ENCODE assay signal across 10 cellular contexts in the genomic region with DNA sequence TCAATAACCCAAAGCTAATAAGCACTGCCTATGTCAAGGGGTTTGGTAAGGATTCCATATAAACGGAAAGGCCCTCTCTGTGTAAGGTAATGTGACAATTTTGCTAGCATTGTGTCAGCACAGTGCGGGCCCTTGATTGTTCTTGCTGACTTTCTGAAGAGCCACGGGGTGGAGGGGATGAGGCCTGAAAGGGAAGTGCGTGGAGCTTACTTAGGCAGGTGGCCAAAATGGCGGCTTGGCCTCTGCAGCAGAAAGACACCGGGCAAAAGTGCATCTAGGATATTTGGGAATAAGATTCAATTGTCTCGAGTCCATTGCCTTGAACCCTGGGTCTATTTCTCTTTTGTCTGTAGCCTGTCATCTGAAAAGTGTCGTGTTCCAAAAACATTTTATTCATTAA.
DNase-seq lines count a peak whose midpoint lies in the region; ATAC-seq and TF ChIP-seq lines count a peak whose summit lies in the region.
"Had no signal": no experiment of that assay in that cellular context is flagged by ENCODE, and none has a peak within 500 bp of the region (broad histone marks: within the 10 kb centered on the region; RNA-seq: fewer than 3 reads in every experiment).

No MANE protein-coding gene starts in this region.

- peak overlapping the region; percentile 79 to 84 (median 80) for H3K27ac ChIP-seq in esophagus muscularis mucosa (replicated peaks in 1 of 4)

- H3K4me3 ChIP-seq in esophagus muscularis mucosa (peak overlapping the region in 2 of 4 donors; percentile 1 to 2), MG63 (no peak overlapping the region)

- no peaks in the 10 kb centered on the region for H3K36me3 Mint-ChIP-seq in neural crest cell (ENCODE audit: low read depth)
- H3K36me3 Mint-ChIP-seq in activated T-helper 2 cell treated with anti-CD3 and anti-CD28 coated beads, Interferon-gamma antibody, Interleukin-2, Interleukin-4, amounts not matched to agents 10 μg/mL and 5 μg/mL and 100 μg/mL, durations not matched to agents 14 hours and 24 hours and 36 hours (ENCODE audit: low read depth) = no peaks in the 10 kb centered on the region

- no peaks in the 10 kb centered on the region for H3K9me3 ChIP-seq in esophagus muscularis mucosa
- peaks cover 3% of the 10 kb centered on the region; the same call in 1 of the 2 replicates for H3K9me3 ChIP-seq in MG63

- 44% methylated on average over 8 of the region's 8 CpGs for WGBS in esophagus muscularis mucosa

- peaks cover 5% of the 10 kb centered on the region for H3K9me3 Mint-ChIP-seq in neural crest cell
- no peaks in the 10 kb centered on the region for H3K9me3 Mint-ChIP-seq in activated T-helper 2 cell treated with anti-CD3 and anti-CD28 coated beads, Interferon-gamma antibody, Interleukin-2, Interleukin-4, amounts not matched to agents 10 μg/mL and 5 μg/mL and 100 μg/mL, durations not matched to agents 14 hours and 24 hours and 36 hours

- peaks cover 39 to 55% (median 48%) of the 10 kb centered on the region in 4 donors for H3K4me1 ChIP-seq in esophagus muscularis mucosa

- no peaks in the 10 kb centered on the region for H3K27me3 Mint-ChIP-seq in neural crest cell (ENCODE audit: low read depth)
- H3K27me3 Mint-ChIP-seq in activated T-helper 2 cell treated with anti-CD3 and anti-CD28 coated beads, Interferon-gamma antibody, Interleukin-2, Interleukin-4, amounts not matched to agents 10 μg/mL and 5 μg/mL and 100 μg/mL, durations not matched to agents 14 hours and 24 hours and 36 hours (ENCODE audit: low read depth) = no peaks in the 10 kb centered on the region

- DNase-seq in Right ventricle myocardium superior (peak; percentile 45), Right ventricle myocardium inferior (ENCODE audit: missing footprints) (no peak), esophagus muscularis mucosa (ENCODE audit: extremely low spot score) (no peak), neural crest cell (ENCODE audit: low read depth, low spot score) (no peak), SW 1271 (lab: John Stamatoyannopoulos, UW) (no peak), MG63 (no peak)
- DNase-seq in activated T-helper 2 cell treated with anti-CD3 and anti-CD28 coated beads, Interferon-gamma antibody, Interleukin-2, Interleukin-4, amounts not matched to agents 10 μg/mL and 5 μg/mL and 100 μg/mL, durations not matched to agents 14 hours and 24 hours and 36 hours (ENCODE audit: low spot score) = no peak
- no peak for DNase-seq in stimulated activated CD4-positive, alpha-beta T cell treated with anti-CD3 and anti-CD28 coated beads, Interleukin-4, amount 100 ng/mL, for 4 hours
- DNase-seq: left colon, NCI-H2081 treated with DMSO at 0.1 percent for 48 hours had no signal

- peak overlapping the region; percentile 40 for H3K27ac Mint-ChIP-seq in neural crest cell (ENCODE audit: unreplicated experiment)
- H3K27ac Mint-ChIP-seq in activated T-helper 2 cell treated with anti-CD3 and anti-CD28 coated beads, Interferon-gamma antibody, Interleukin-2, Interleukin-4, amounts not matched to agents 10 μg/mL and 5 μg/mL and 100 μg/mL, durations not matched to agents 14 hours and 24 hours and 36 hours = no peak overlapping the region

- TF ChIP-seq EP300 in esophagus muscularis mucosa (IDR thresholded peaks at IDR 0.05) = no peak

- H3K27me3 ChIP-seq in esophagus muscularis mucosa (no peaks in the 10 kb centered on the region), MG63 (no peaks in the 10 kb centered on the region)

- no peak for TF ChIP-seq POLR2A in esophagus muscularis mucosa (IDR thresholded peaks at IDR 0.05; ENCODE audit: low read depth)

- TF ChIP-seq CTCF in esophagus muscularis mucosa (IDR thresholded peaks at IDR 0.05) (no peak), neural crest cell (conservative IDR thresholded peaks at IDR 0.05) (no peak)

- ATAC-seq in Right ventricle myocardium superior (ENCODE audit: poor library complexity) (peak; percentile 30), Right ventricle myocardium inferior (no peak)
- ATAC-seq: left colon had no signal

- H3K4me3 Mint-ChIP-seq in neural crest cell = no peak overlapping the region
- no peak overlapping the region for H3K4me3 Mint-ChIP-seq in activated T-helper 2 cell treated with anti-CD3 and anti-CD28 coated beads, Interferon-gamma antibody, Interleukin-2, Interleukin-4, amounts not matched to agents 10 μg/mL and 5 μg/mL and 100 μg/mL, durations not matched to agents 14 hours and 24 hours and 36 hours (ENCODE audit: low read depth)

- H3K36me3 ChIP-seq in esophagus muscularis mucosa (no peaks in the 10 kb centered on the region), MG63 (no peaks in the 10 kb centered on the region)

- peaks cover 41% of the 10 kb centered on the region for H3K4me1 Mint-ChIP-seq in neural crest cell
- H3K4me1 Mint-ChIP-seq in activated T-helper 2 cell treated with anti-CD3 and anti-CD28 coated beads, Interferon-gamma antibody, Interleukin-2, Interleukin-4, amounts not matched to agents 10 μg/mL and 5 μg/mL and 100 μg/mL, durations not matched to agents 14 hours and 24 hours and 36 hours (ENCODE audit: low read depth) = no peaks in the 10 kb centered on the region

- intact Hi-C loops in Right ventricle myocardium superior (cut with DNase I) = no loop called here
- intact Hi-C loops in Right ventricle myocardium inferior (cut with DNase I) = no loop called here
- intact Hi-C loops in esophagus muscularis mucosa (cut with DNase I) = no loop called here
- intact Hi-C loops in activated T-helper 2 cell treated with anti-CD3 and anti-CD28 coated beads, Interferon-gamma antibody, Interleukin-2, Interleukin-4, amounts not matched to agents 10 μg/mL and 5 μg/mL and 100 μg/mL, durations not matched to agents 14 hours and 24 hours and 36 hours (cut with micrococcal nuclease) = no loop called here
